9 cellular contexts compared by ENCODE assay signal in the genomic region with DNA sequence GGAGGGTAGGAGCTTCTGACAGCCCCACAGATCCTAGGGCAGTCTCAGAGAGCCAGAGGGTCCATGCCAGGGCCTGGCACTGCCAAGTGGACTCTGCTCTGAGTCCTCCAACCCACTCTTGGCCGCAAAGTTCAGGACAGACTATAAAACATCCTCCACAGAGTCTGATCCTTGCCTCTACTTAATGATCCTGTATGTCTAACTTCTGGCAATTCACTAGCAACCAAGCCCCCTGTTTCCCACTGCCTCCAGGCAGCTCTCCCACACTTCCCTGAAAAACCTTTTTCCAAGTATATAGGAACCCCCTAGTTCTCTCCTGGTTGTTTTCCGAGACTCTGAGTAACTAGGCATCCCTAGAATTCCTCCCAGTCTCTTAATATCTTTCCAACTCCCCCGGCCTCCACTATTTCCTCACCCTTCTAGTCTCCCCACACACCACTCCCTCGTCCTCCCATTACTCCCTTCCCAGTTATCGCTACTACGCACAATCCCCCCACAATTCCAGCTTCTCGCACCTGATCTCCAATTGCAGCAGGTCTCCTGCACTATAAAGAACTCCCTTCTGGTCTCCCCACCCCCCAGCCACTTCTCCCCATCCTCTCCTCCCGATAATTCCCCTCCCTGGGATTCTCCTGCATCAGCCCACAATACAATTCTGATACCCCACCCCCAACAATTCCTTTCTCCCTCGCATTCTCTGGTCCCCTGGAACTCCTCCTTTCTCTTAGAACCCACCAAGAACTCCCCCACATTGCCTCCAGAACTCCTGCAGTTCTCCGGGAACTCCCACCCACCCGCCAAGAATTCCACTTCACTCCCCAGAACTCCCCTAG. TPM values are rescaled to one million over a fixed set of nuclear protein-coding genes. Genes with fewer than 3 reads are reported as not detected.
A peak's percentile ranks its signal among the peaks of the same experiment; 100 is the strongest.
DNase-seq lines count a peak whose midpoint lies in the region; ATAC-seq and TF ChIP-seq lines count a peak whose summit lies in the region.
"Had no signal": no experiment of that assay in that cellular context is flagged by ENCODE, and none has a peak within 500 bp of the region (broad histone marks: within the 10 kb centered on the region; RNA-seq: fewer than 3 reads in every experiment).

No MANE protein-coding gene starts in this region.

- no peaks in the 10 kb centered on the region for H3K36me3 Mint-ChIP-seq in activated B cell treated with CpG ODN at 0.5 μM for 24 hours (ENCODE audit: low read depth)

- H3K4me3 ChIP-seq in iPS-15b (ENCODE audit: low read depth, low read length): peak overlapping the region; percentile 82
- peak overlapping the region in 5 of 8 donors; percentile 29 to 63 (median 36) for H3K4me3 ChIP-seq in spleen

- ATAC-seq in activated B cell treated with CpG ODN at 0.5 μM for 24 hours (ENCODE audit: low read depth) (no peak), GM21825 (IDR thresholded peaks at IDR 0.05; ENCODE audit: unreplicated experiment) (no peak), HG03565 (IDR thresholded peaks at IDR 0.05; ENCODE audit: unreplicated experiment) (no peak)

- H3K36me3 ChIP-seq in iPS-15b (ENCODE audit: control insufficient read depth, insufficient read depth, low read length) (no peaks in the 10 kb centered on the region), spleen (no peaks in the 10 kb centered on the region)

- DNase-seq in NCI-H82 (lab: John Stamatoyannopoulos, UW) (peak; percentile 55), NCI-H82 treated with DMSO at 0.1 percent for 48 hours (lab: John Stamatoyannopoulos, UW; ENCODE audit: unreplicated experiment) (no peak), activated B cell treated with CpG ODN at 0.5 μM for 24 hours (no peak), spleen (peak; percentile 21), KBM-7 (no peak)

- peaks cover 14% of the 10 kb centered on the region for H3K4me1 Mint-ChIP-seq in activated B cell treated with CpG ODN at 0.5 μM for 24 hours

- H3K4me1 ChIP-seq in iPS-15b (ENCODE audit: control insufficient read depth, insufficient read depth, low read length) (peaks cover 15% of the 10 kb centered on the region), spleen (peaks cover 0 to 18% (median 12%) of the 10 kb centered on the region in 6 donors)

- no peak for TF ChIP-seq POLR2A in spleen (IDR thresholded peaks at IDR 0.05)

- H3K27me3 Mint-ChIP-seq in activated B cell treated with CpG ODN at 0.5 μM for 24 hours: peaks cover 36% of the 10 kb centered on the region

- peak overlapping the region; percentile 12 for H3K9ac ChIP-seq in iPS-15b (ENCODE audit: low read depth, low read length)

- 34 to 43% (median 38%) methylated on average over 11 of the region's 11 CpGs for WGBS in spleen, 5 donors

- intact Hi-C loops in activated B cell treated with CpG ODN at 0.5 μM for 24 hours (cut with micrococcal nuclease): no loop called here
- intact Hi-C loops in spleen (cut with DNase I; ENCODE audit: low total_unique reads): no loop called here

- H3K27me3 ChIP-seq in iPS-15b (ENCODE audit: control insufficient read depth, insufficient read depth, low read length) (peaks cover 3% of the 10 kb centered on the region), spleen (replicated peaks in 1 of 7) (peaks cover 0 to 54% (median 21%) of the 10 kb centered on the region in 7 donors)

- no peaks in the 10 kb centered on the region for H3K9me3 ChIP-seq in iPS-15b (ENCODE audit: control insufficient read depth, insufficient read depth, low read length)
- no peaks in the 10 kb centered on the region for H3K9me3 ChIP-seq in spleen

- POLR2A ChIA-PET in activated B cell treated with CpG ODN at 0.5 μM for 24 hours (lab: Charles Lee): interaction anchor here (3.0 kb wide), 1 partner anchor 20 kb away, joined by 12 read pairs; the partner anchor contains the start of gene TAGLN2

- H3K4me3 Mint-ChIP-seq in activated B cell treated with CpG ODN at 0.5 μM for 24 hours: peak overlapping the region; percentile 65

- H3K9me3 Mint-ChIP-seq in activated B cell treated with CpG ODN at 0.5 μM for 24 hours: no peaks in the 10 kb centered on the region

- TF ChIP-seq CTCF in activated B cell treated with CpG ODN at 0.5 μM for 24 hours (IDR thresholded peaks at IDR 0.05) (no peak), spleen (IDR thresholded peaks at IDR 0.05 in 8 of 11, conservative IDR thresholded peaks at IDR 0.05 in 3 of 11) (no peak)

- no peak overlapping the region for H3K27ac Mint-ChIP-seq in activated B cell treated with CpG ODN at 0.5 μM for 24 hours

- no peak overlapping the region for H3K27ac ChIP-seq in spleen

- in situ Hi-C loops in KBM-7 (cut with MboI; ENCODE audit: low pct_unique_long_range_greater_than_20kb, low sequenced_read_pairs): no loop called here

- CTCF ChIA-PET in activated B cell treated with CpG ODN at 0.5 μM for 24 hours (lab: Charles Lee): interaction anchor here (1.0 to 1.7 kb wide), 2 partner anchors 55 to 146 kb away, joined by 4 to 7 read pairs; no protein-coding TSS in a partner anchor

RNA-seq across cellular contexts. Expression of gene IGSF9, which starts 0.6 kb away (rescaled TPM):
- total RNA-seq in activated B cell treated with CpG ODN at 0.5 μM for 24 hours (not detected in 2 replicates), spleen (1 to 10 TPM in 4 of 7 donors, under 1 TPM in 3; 0.64 to 2.1 (median 1.1) TPM)
- polyA plus RNA-seq in spleen: under 1 TPM; 0.12 to 0.80 (median 0.46) TPM
- total RNA-seq: renal cortical epithelial cell had no signal

RNA-seq across cellular contexts. Expression of gene SLAMF9, which starts 9.2 kb away (rescaled TPM):
- total RNA-seq in activated B cell treated with CpG ODN at 0.5 μM for 24 hours: not detected in 2 replicates
- 1 to 10 TPM in 1 of 7 donors, under 1 TPM in 2, not detected in 4; 0.67 to 1.3 (median 0.89) TPM for total RNA-seq in spleen
- polyA plus RNA-seq in spleen: under 1 TPM; 0.14 to 0.26 (median 0.22) TPM
- total RNA-seq: renal cortical epithelial cell had no signal

RNA-seq across cellular contexts. Expression of gene TAGLN2, which starts 19.5 kb away (rescaled TPM):
- total RNA-seq in activated B cell treated with CpG ODN at 0.5 μM for 24 hours (327 and 364 TPM in 2 replicates), spleen (100 to 1,000 TPM; 341 to 505 (median 407) TPM)
- polyA plus RNA-seq in spleen: 100 to 1,000 TPM; 351 to 525 (median 475) TPM

RNA-seq across cellular contexts. Expression of gene CFAP45, which starts 44.9 kb away (rescaled TPM):
- 1.2 and 1.8 TPM in 2 replicates for total RNA-seq in activated B cell treated with CpG ODN at 0.5 μM for 24 hours
- total RNA-seq in spleen: 1 to 10 TPM; 1.1 to 3.0 (median 2.0) TPM
- polyA plus RNA-seq in spleen: 1 to 10 TPM in 2 of 3 donors, under 1 TPM in 1; 0.58 to 2.8 (median 1.2) TPM

Comparison
In these comparisons a context has a peak if more than half of its experiments do, and no peak if none do; other contexts are left out.
1. DNase-seq: peak in NCI-H82 (single experiment) and spleen (single experiment); none in NCI-H82 treated with DMSO at 0.1 percent for 48 hours (single experiment), activated B cell treated with CpG ODN at 0.5 μM for 24 hours (single experiment) and KBM-7 (single experiment).